Comparison of ENCODE assay signal across 8 cellular contexts in genomic region chr2:196066794-196067382, GRCh38. TPM values are rescaled to one million over a fixed set of nuclear protein-coding genes. Genes with fewer than 3 reads are reported as not detected.
DNase-seq lines count a peak whose midpoint lies in the region; ATAC-seq and TF ChIP-seq lines count a peak whose summit lies in the region.

No MANE protein-coding gene starts in this region.

- no peak overlapping the region for H3K4me3 ChIP-seq in choroid plexus epithelial cell (ENCODE audit: low read depth, low read length)
- no peak overlapping the region for H3K4me3 ChIP-seq in naive thymus-derived CD4-positive, alpha-beta T cell (ENCODE audit: low read length)

- H3K27me3 Mint-ChIP-seq in naive thymus-derived CD4-positive, alpha-beta T cell: peaks cover 0 to 35% (median 6%) of the 10 kb centered on the region in 5 donors

- peak overlapping the region in 7 of 9 donors; percentile 2 to 93 (median 57) for H3K27ac Mint-ChIP-seq in naive thymus-derived CD4-positive, alpha-beta T cell

- no peaks in the 10 kb centered on the region for H3K36me3 Mint-ChIP-seq in naive thymus-derived CD4-positive, alpha-beta T cell

- peak overlapping the region in 8 of 10 donors; percentile 7 to 75 (median 57) for H3K4me3 Mint-ChIP-seq in naive thymus-derived CD4-positive, alpha-beta T cell

- intact Hi-C loops in naive thymus-derived CD4-positive, alpha-beta T cell (cut with micrococcal nuclease): loop anchor here (1.0 to 10.0 kb wide), 9 partner anchors 386 to 1900 kb away; partner anchors contain the start of gene MARS2 (in 1 of the 2)

- no peaks in the 10 kb centered on the region for H3K9me3 ChIP-seq in naive thymus-derived CD4-positive, alpha-beta T cell (ENCODE audit: control insufficient read depth in 2 of 3, low read length in 3 of 3)

- no peak overlapping the region for H3K27ac ChIP-seq in naive thymus-derived CD4-positive, alpha-beta T cell (ENCODE audit: low read depth, low read length)

- DNase-seq in AG09319 (ENCODE audit: extremely low read depth, low read depth) (no peak), NCI-H82 treated with DMSO at 0.1 percent for 48 hours (lab: John Stamatoyannopoulos, UW; ENCODE audit: unreplicated experiment) (peak; percentile 34), choroid plexus epithelial cell (ENCODE audit: low read depth) (peak; percentile 63)
- peak in 7 of 9 donors; percentile 14 to 52 (median 38) for DNase-seq in naive thymus-derived CD4-positive, alpha-beta T cell

- TF ChIP-seq CTCF in AG09319 (IDR thresholded peaks at IDR 0.05; ENCODE audit: low read depth, low read length) (peak; percentile 62), GM12873 (IDR thresholded peaks at IDR 0.05; ENCODE audit: insufficient read depth, low read depth, low read length, missing control alignments) (peak; percentile 46), choroid plexus epithelial cell (conservative IDR thresholded peaks at IDR 0.05; ENCODE audit: low read depth, low read length) (peak; percentile 59)

- POLR2A ChIA-PET in naive thymus-derived CD4-positive, alpha-beta T cell (lab: Charles Lee): interaction anchor here (0.6 kb wide), 2 partner anchors 496 to 715 kb away, joined by 3 to 4 read pairs; no protein-coding TSS in a partner anchor

- ATAC-seq in naive thymus-derived CD4-positive, alpha-beta T cell: no peak
- ATAC-seq in HG03521 (IDR thresholded peaks at IDR 0.05; ENCODE audit: unreplicated experiment): no peak
- no peak for ATAC-seq in GM18907 (IDR thresholded peaks at IDR 0.05; ENCODE audit: unreplicated experiment)
- ATAC-seq in HG02763 (IDR thresholded peaks at IDR 0.05; ENCODE audit: unreplicated experiment): no peak

- H3K36me3 ChIP-seq in naive thymus-derived CD4-positive, alpha-beta T cell (ENCODE audit: control insufficient read depth in 2 of 3, insufficient read depth in 3 of 3, low read length in 3 of 3): no peaks in the 10 kb centered on the region

- peaks cover 6% of the 10 kb centered on the region in 2 donors for H3K4me1 ChIP-seq in naive thymus-derived CD4-positive, alpha-beta T cell (ENCODE audit: control insufficient read depth in 2 of 2, insufficient read depth in 2 of 2, low read length in 2 of 2)

- peaks cover 0 to 3% of the 10 kb centered on the region in 2 donors for H3K27me3 ChIP-seq in naive thymus-derived CD4-positive, alpha-beta T cell (ENCODE audit: control insufficient read depth in 2 of 2, insufficient read depth in 2 of 2, low read length in 2 of 2)

- H3K9me3 Mint-ChIP-seq in naive thymus-derived CD4-positive, alpha-beta T cell: no peaks in the 10 kb centered on the region

- H3K4me1 Mint-ChIP-seq in naive thymus-derived CD4-positive, alpha-beta T cell: peaks cover 6 to 16% (median 12%) of the 10 kb centered on the region in 7 donors

- CTCF ChIA-PET in naive thymus-derived CD4-positive, alpha-beta T cell (lab: Charles Lee): interaction anchor here (0.6 to 2.8 kb wide), 8 partner anchors 11 to 572 kb away, joined by 3 to 19 read pairs (median 6); partner anchors contain the start of gene CCDC150

RNA-seq across cellular contexts. Expression of gene DNAH7, which starts 1.7 kb away (rescaled TPM):
- total RNA-seq in naive thymus-derived CD4-positive, alpha-beta T cell: not detected
- not detected for polyA plus RNA-seq in naive thymus-derived CD4-positive, alpha-beta T cell
